In the genomic region with DNA sequence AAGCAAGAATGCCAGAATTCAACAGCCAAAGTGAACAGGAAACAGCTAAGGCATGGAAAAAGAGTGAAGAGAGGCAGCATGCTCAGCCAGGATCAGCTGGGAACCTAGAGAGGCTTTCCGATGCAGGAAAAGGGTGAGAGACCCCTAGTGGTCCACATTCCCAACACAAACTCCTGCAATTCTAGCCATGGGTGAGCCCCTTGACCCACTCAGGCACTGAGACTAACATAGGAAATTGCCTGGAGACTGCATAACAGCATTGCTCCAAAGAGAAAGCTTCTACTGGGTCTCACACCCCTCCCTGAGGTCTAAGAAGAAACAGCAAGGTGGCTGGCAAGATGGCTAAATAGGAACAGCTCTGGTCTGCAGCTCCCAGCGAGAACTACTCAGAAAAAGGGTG, we compare ENCODE assay signal across 18 cellular contexts.
A peak's percentile ranks its signal among the peaks of the same experiment; 100 is the strongest.
DNase-seq lines count a peak whose midpoint lies in the region; ATAC-seq and TF ChIP-seq lines count a peak whose summit lies in the region.
"Had no signal": no experiment of that assay in that cellular context is flagged by ENCODE, and none has a peak within 500 bp of the region (broad histone marks: within the 10 kb centered on the region; RNA-seq: fewer than 3 reads in every experiment).

No MANE protein-coding gene starts in this region.

- intact Hi-C loops in body of pancreas (cut with DNase I), result loop anchor here (10.0 kb wide), 1 partner anchor 367 kb away; no protein-coding TSS in a partner anchor

- H3K27me3 ChIP-seq in WERI-Rb-1 (ENCODE audit: insufficient read depth, low read depth, severe bottlenecking), result no peaks in the 10 kb centered on the region
- no peaks in the 10 kb centered on the region for H3K27me3 ChIP-seq in iPS DF 6.9 (ENCODE audit: control insufficient read depth, insufficient read depth, low read length)
- no peaks in the 10 kb centered on the region for H3K27me3 ChIP-seq in body of pancreas
- H3K27me3 ChIP-seq: SJCRH30 had no signal

- no peaks in the 10 kb centered on the region for H3K9me3 ChIP-seq in WERI-Rb-1 (ENCODE audit: severe bottlenecking)
- no peaks in the 10 kb centered on the region for H3K9me3 ChIP-seq in iPS DF 6.9 (ENCODE audit: control insufficient read depth, insufficient read depth, low read length)
- H3K9me3 ChIP-seq in body of pancreas, result no peaks in the 10 kb centered on the region
- H3K9me3 ChIP-seq: SJCRH30 had no signal

- no peak for TF ChIP-seq POLR2A in body of pancreas (IDR thresholded peaks at IDR 0.05)

- no peaks in the 10 kb centered on the region for H3K36me3 ChIP-seq in WERI-Rb-1
- no peaks in the 10 kb centered on the region for H3K36me3 ChIP-seq in iPS DF 6.9 (ENCODE audit: control insufficient read depth, insufficient read depth, low read length)
- no peaks in the 10 kb centered on the region for H3K36me3 ChIP-seq in body of pancreas (replicated peaks in 1 of 2; ENCODE audit: insufficient read depth in 1 of 2, low read depth in 2 of 2)
- H3K36me3 ChIP-seq: SJCRH30 had no signal

- no peak overlapping the region for H3K27ac ChIP-seq in WERI-Rb-1
- H3K27ac ChIP-seq in iPS DF 6.9 (ENCODE audit: low read length), result no peak overlapping the region
- no peak overlapping the region for H3K27ac ChIP-seq in body of pancreas
- H3K27ac ChIP-seq: C4-2B, RWPE1, SJCRH30 had no signal

- ATAC-seq in HG03045 (IDR thresholded peaks at IDR 0.05; ENCODE audit: unreplicated experiment) (no peak), HG02938 (IDR thresholded peaks at IDR 0.05; ENCODE audit: unreplicated experiment) (no peak), body of pancreas (no peak)

- WGBS in iPS DF 6.9 (ENCODE audit: insufficient coverage, insufficient read length), result no CpG with 5 or more reads among the region's 2 CpGs
- WGBS in body of pancreas, 2 donors, result 58 to 70% methylated on average over 2 of the region's 2 CpGs

- TF ChIP-seq CTCF in WERI-Rb-1 (IDR thresholded peaks at IDR 0.05; ENCODE audit: low read depth, low read length), result peak; percentile 34; the same call in 1 of the 2 replicates
- peak; percentile 8 for TF ChIP-seq CTCF in retinal pigment epithelial cell (conservative IDR thresholded peaks at IDR 0.05; ENCODE audit: low read depth, low read length)
- no peak for TF ChIP-seq CTCF in body of pancreas (IDR thresholded peaks at IDR 0.05)

- H3K4me1 ChIP-seq in iPS DF 6.9 (ENCODE audit: control insufficient read depth, insufficient read depth, low read length) (no peaks in the 10 kb centered on the region), body of pancreas (no peaks in the 10 kb centered on the region)
- H3K4me1 ChIP-seq: SJCRH30 had no signal

- H3K4me3 ChIP-seq in WERI-Rb-1 (ENCODE audit: low read depth, low read length), result no peak overlapping the region
- no peak overlapping the region for H3K4me3 ChIP-seq in iPS DF 6.9 (ENCODE audit: low read length)
- H3K4me3 ChIP-seq in retinal pigment epithelial cell (ENCODE audit: low read length), result no peak overlapping the region
- H3K4me3 ChIP-seq in body of pancreas, result no peak overlapping the region
- H3K4me3 ChIP-seq: SJCRH30 had no signal

- DNase-seq in NCI-H82 (lab: John Stamatoyannopoulos, UW), result peak; percentile 22
- no peak for DNase-seq in NCI-H82 treated with DMSO at 0.1 percent for 48 hours (lab: John Stamatoyannopoulos, UW; ENCODE audit: unreplicated experiment)
- DNase-seq in WERI-Rb-1, result peak; percentile 10
- DNase-seq in iPS DF 6.9 (ENCODE audit: low read depth, low spot score), result peak; percentile 37
- no peak for DNase-seq in retinal pigment epithelial cell (ENCODE audit: low read depth)
- DNase-seq in body of pancreas, result no peak
- DNase-seq: DMS153; EL; H7; KBM-7; NCI-H1092; NCI-H2081 treated with DMSO at 0.1 percent for 48 hours; NK-92 treated with Interleukin-12 subunit alpha and Interleukin-12 subunit beta, amount 100 ng/mL, for 24 hours had no signal

Comparison
In these comparisons a context has a peak if more than half of its experiments do, and no peak if none do; other contexts are left out.
1. DNase-seq: peak in NCI-H82 (single experiment), WERI-Rb-1 (single experiment) and iPS DF 6.9 (single experiment); none in NCI-H82 treated with DMSO at 0.1 percent for 48 hours (single experiment), retinal pigment epithelial cell (single experiment) and body of pancreas (0 of 4).
2. CTCF ChIP-seq: peak in WERI-Rb-1 (single experiment) and retinal pigment epithelial cell (single experiment); none in body of pancreas (0 of 7).